1 cellular context compared by ENCODE assay signal in genomic region chr10:12448729-12449391, GRCh38.
TF ChIP-seq lines count a peak whose summit lies in the region.

No MANE protein-coding gene starts in this region.

TF ChIP-seq in GM12878, 131 proteins besides CTCF, POLR2A, EP300 and RAD21 (continued from another document and continues in another):
- TF ChIP-seq HSF1 (IDR thresholded peaks at IDR 0.05; ENCODE audit: low read depth, low read length), result no peak
- TF ChIP-seq NFXL1 (IDR thresholded peaks at IDR 0.05; ENCODE audit: borderline replicate concordance), result no peak
- TF ChIP-seq RELA (IDR thresholded peaks at IDR 0.05; ENCODE audit: borderline replicate concordance, partially characterized antibody), result no peak
- no peak for TF ChIP-seq CEBPZ (IDR thresholded peaks at IDR 0.05; ENCODE audit: low read depth, low read length)
- no peak for TF ChIP-seq HDAC2 (IDR thresholded peaks at IDR 0.05)
- TF ChIP-seq ZNF592 (IDR thresholded peaks at IDR 0.05), result no peak
- TF ChIP-seq NBN (IDR thresholded peaks at IDR 0.05), result peak; percentile 38; the same call in 1 of the 2 replicates
- TF ChIP-seq SUPT20H (IDR thresholded peaks at IDR 0.05; ENCODE audit: borderline replicate concordance, control insufficient read depth, low read depth, low read length), result no peak
- no peak for TF ChIP-seq SREBF2 (IDR thresholded peaks at IDR 0.05; ENCODE audit: low read length)
- peak; percentile 68 to 82 for TF ChIP-seq IKZF2 (IDR thresholded peaks at IDR 0.05)
- peak; percentile 48 for TF ChIP-seq MEF2B (IDR thresholded peaks at IDR 0.05; ENCODE audit: partially characterized antibody, poor library complexity, severe bottlenecking)
- TF ChIP-seq MTA2 (IDR thresholded peaks at IDR 0.05; ENCODE audit: low read depth), result peak; percentile 71
- no peak for TF ChIP-seq NRF1 (conservative IDR thresholded peaks at IDR 0.05; ENCODE audit: low read depth, low read length)
- TF ChIP-seq PML (IDR thresholded peaks at IDR 0.05; ENCODE audit: low read length), result peak; percentile 67; the same call in 1 of the 2 replicates
- TF ChIP-seq ZBED1 (IDR thresholded peaks at IDR 0.05; ENCODE audit: borderline replicate concordance), result peak; percentile 80
- no peak for TF ChIP-seq SIN3A (IDR thresholded peaks at IDR 0.05; ENCODE audit: low read depth, low read length)
- peak in 1 of 2 experiments; percentile 60; a peak in 1 of 4 replicates for TF ChIP-seq ETV6 (conservative IDR thresholded peaks at IDR 0.05 in 1 of 2, IDR thresholded peaks at IDR 0.05 in 1 of 2; ENCODE audit: borderline replicate concordance in 1 of 2, low read depth in 1 of 2)
- no peak for TF ChIP-seq ZNF207 (IDR thresholded peaks at IDR 0.05; ENCODE audit: borderline replicate concordance)
- TF ChIP-seq SIX5 (IDR thresholded peaks at IDR 0.05; ENCODE audit: low read depth, low read length, severe bottlenecking), result no peak
- peak; percentile 87 for TF ChIP-seq ATF2 (IDR thresholded peaks at IDR 0.05; ENCODE audit: low read length)
- no peak for TF ChIP-seq ZSCAN29 (IDR thresholded peaks at IDR 0.05)
- TF ChIP-seq NR2C2 (IDR thresholded peaks at IDR 0.05; ENCODE audit: borderline replicate concordance, control insufficient read depth, insufficient read length, low read depth), result no peak
- no peak for TF ChIP-seq MEF2A (IDR thresholded peaks at IDR 0.05; ENCODE audit: insufficient read depth, low read depth, low read length)
- TF ChIP-seq E2F4 (IDR thresholded peaks at IDR 0.05; ENCODE audit: low read depth, low read length), result no peak
- no peak; the same call in 1 of the 2 replicates for TF ChIP-seq NR2F1 (conservative IDR thresholded peaks at IDR 0.05)
- no peak for TF ChIP-seq BCLAF1 (IDR thresholded peaks at IDR 0.05)
- TF ChIP-seq PAX5 (IDR thresholded peaks at IDR 0.05; ENCODE audit: borderline replicate concordance, low read depth, low read length), result no peak
- peak; percentile 82 for TF ChIP-seq SKIL (IDR thresholded peaks at IDR 0.05; ENCODE audit: low read depth, poor library complexity, severe bottlenecking)
- no peak for TF ChIP-seq RCOR1 (conservative IDR thresholded peaks at IDR 0.05; ENCODE audit: low read depth, low read length)
- no peak for TF ChIP-seq MXI1 (IDR thresholded peaks at IDR 0.05; ENCODE audit: low read depth, low read length)
- TF ChIP-seq ATF7 (IDR thresholded peaks at IDR 0.05; ENCODE audit: low read depth), result peak; percentile 98
- no peak for TF ChIP-seq ZNF217 (IDR thresholded peaks at IDR 0.05)
- no peak for TF ChIP-seq HCFC1 (IDR thresholded peaks at IDR 0.05; ENCODE audit: low read length)
- no peak for TF ChIP-seq ZNF384 (IDR thresholded peaks at IDR 0.05; ENCODE audit: borderline replicate concordance, low read depth, low read length)
- peak; percentile 69; the same call in 1 of the 2 replicates for TF ChIP-seq ZNF687 (IDR thresholded peaks at IDR 0.05)
- TF ChIP-seq HDGF (IDR thresholded peaks at IDR 0.05), result no peak
- no peak for TF ChIP-seq ESRRA (IDR thresholded peaks at IDR 0.05; ENCODE audit: low read length)
- peak; percentile 77; the same call in 1 of the 2 replicates for TF ChIP-seq SMARCA5 (IDR thresholded peaks at IDR 0.05)
- TF ChIP-seq SUZ12 (IDR thresholded peaks at IDR 0.05; ENCODE audit: unreplicated experiment), result no peak
- no peak for TF ChIP-seq POLR2AphosphoS2 (IDR thresholded peaks at IDR 0.05; ENCODE audit: low read depth, low read length)
- TF ChIP-seq SPI1 (IDR thresholded peaks at IDR 0.05; ENCODE audit: borderline replicate concordance, insufficient read depth, low read depth, low read length), result no peak
- no peak for TF ChIP-seq FOS (IDR thresholded peaks at IDR 0.05; ENCODE audit: borderline replicate concordance, extremely low read depth, insufficient read length)
- no peak for TF ChIP-seq BMI1 (IDR thresholded peaks at IDR 0.05; ENCODE audit: borderline replicate concordance)
